ENCODE assay signal across 9 cellular contexts in the genomic region with DNA sequence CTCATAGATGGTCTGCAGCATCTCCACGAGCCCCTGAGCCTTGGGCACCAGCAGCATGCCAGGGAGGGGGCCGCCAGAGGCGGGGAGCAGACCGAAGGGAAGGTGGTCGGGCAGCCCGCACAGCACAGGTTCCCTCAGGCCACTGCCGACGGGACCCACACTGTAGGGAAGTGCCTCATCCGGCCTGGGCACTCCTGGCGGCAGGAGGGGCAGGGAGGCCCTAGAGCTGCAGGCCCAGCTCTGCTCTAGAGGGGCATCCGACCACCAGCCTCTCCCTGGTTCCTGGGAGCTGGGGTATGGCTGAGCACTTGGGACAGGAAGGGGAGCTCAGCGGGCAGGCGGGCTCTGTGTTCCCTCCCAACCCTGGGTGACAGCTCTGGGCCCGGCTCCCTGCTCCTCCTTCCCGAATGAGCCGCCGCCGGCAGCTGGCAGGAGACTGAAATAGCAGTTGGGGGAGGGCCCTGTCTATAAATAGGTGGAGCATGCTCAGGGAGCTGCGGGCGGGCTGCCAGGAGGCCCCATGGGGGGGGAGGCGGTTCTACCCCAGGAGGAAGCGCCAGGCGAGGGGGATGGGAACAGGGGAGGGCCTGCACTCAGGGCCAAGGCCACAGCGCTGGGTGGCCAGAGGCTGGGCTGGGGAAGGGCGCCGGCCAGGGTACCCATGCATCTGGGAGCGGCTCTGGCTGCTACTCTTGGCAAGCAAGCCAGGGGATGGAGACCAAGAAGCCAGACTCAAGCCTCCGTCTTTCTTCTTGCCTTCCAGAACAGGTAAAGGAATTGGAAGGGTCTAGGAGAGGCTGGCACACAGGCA. TPM values are rescaled to one million over a fixed set of nuclear protein-coding genes. Genes with fewer than 3 reads are reported as not detected.
A peak's percentile ranks its signal among the peaks of the same experiment; 100 is the strongest.
DNase-seq lines count a peak whose midpoint lies in the region; ATAC-seq and TF ChIP-seq lines count a peak whose summit lies in the region.
"Had no signal": no experiment of that assay in that cellular context is flagged by ENCODE, and none has a peak within 500 bp of the region (broad histone marks: within the 10 kb centered on the region; RNA-seq: fewer than 3 reads in every experiment).

No MANE protein-coding gene starts in this region.

- WGBS in body of pancreas, 2 donors, result 2 to 5% methylated on average over 14 to 28 of the region's 28 CpGs

- peaks cover 59% of the 10 kb centered on the region for H3K4me1 ChIP-seq in body of pancreas
- peaks cover 21% of the 10 kb centered on the region for H3K4me1 ChIP-seq in iPS-15b (ENCODE audit: control insufficient read depth, insufficient read depth, low read length)

- H3K27me3 Mint-ChIP-seq in CD4-positive, alpha-beta T cell, result no peaks in the 10 kb centered on the region
- H3K27me3 Mint-ChIP-seq in T-cell, result no peaks in the 10 kb centered on the region

- peak; percentile 70 for ATAC-seq in CD4-positive, alpha-beta T cell (ENCODE audit: poor library complexity)
- ATAC-seq in GM21786 (IDR thresholded peaks at IDR 0.05; ENCODE audit: unreplicated experiment), result peak; percentile 76
- peak; percentile 68 to 80 (median 74) for ATAC-seq in T-cell (replicated peaks in 1 of 4)
- peak; percentile 89 for ATAC-seq in body of pancreas
- no peak for ATAC-seq in HG03460 (IDR thresholded peaks at IDR 0.05; ENCODE audit: unreplicated experiment)

- H3K27ac Mint-ChIP-seq in CD4-positive, alpha-beta T cell, result no peak overlapping the region
- H3K27ac Mint-ChIP-seq in T-cell, result no peak overlapping the region
- H3K27ac Mint-ChIP-seq: T-helper 1 cell treated with Interleukin-12 subunit alpha and Interleukin-12 subunit beta and Interleukin-4 antibody, amounts not matched to agents 30 μg/mL and 1 μg/mL, for 36 hours had no signal

- H3K4me1 Mint-ChIP-seq in CD4-positive, alpha-beta T cell (ENCODE audit: low read depth), result peaks cover 31% of the 10 kb centered on the region
- H3K4me1 Mint-ChIP-seq in T-cell, result peaks cover 34 to 46% (median 40%) of the 10 kb centered on the region in 3 donors

- no peaks in the 10 kb centered on the region for H3K9me3 ChIP-seq in CD4-positive, alpha-beta T cell (ENCODE audit: control insufficient read depth, low read length)
- H3K9me3 ChIP-seq in body of pancreas, result no peaks in the 10 kb centered on the region
- H3K9me3 ChIP-seq in iPS-15b (ENCODE audit: control insufficient read depth, insufficient read depth, low read length), result no peaks in the 10 kb centered on the region

- no peaks in the 10 kb centered on the region for H3K9me3 Mint-ChIP-seq in CD4-positive, alpha-beta T cell
- H3K9me3 Mint-ChIP-seq in T-cell, result no peaks in the 10 kb centered on the region
- H3K9me3 Mint-ChIP-seq: T-helper 1 cell treated with Interleukin-12 subunit alpha and Interleukin-12 subunit beta and Interleukin-4 antibody, amounts not matched to agents 30 μg/mL and 1 μg/mL, for 36 hours had no signal

- no peak overlapping the region for H3K4me3 Mint-ChIP-seq in CD4-positive, alpha-beta T cell
- H3K4me3 Mint-ChIP-seq in T-cell, result peak overlapping the region in 1 of 3 donors; percentile 68
- H3K4me3 Mint-ChIP-seq: T-helper 1 cell treated with Interleukin-12 subunit alpha and Interleukin-12 subunit beta and Interleukin-4 antibody, amounts not matched to agents 30 μg/mL and 1 μg/mL, for 36 hours had no signal

- H3K4me3 ChIP-seq in body of pancreas (no peak overlapping the region), iPS-15b (ENCODE audit: low read depth, low read length) (peak overlapping the region; percentile 52), skeletal muscle cell (ENCODE audit: low read depth, low read length) (peak overlapping the region; percentile 36)

- H3K36me3 Mint-ChIP-seq in CD4-positive, alpha-beta T cell (ENCODE audit: low read depth), result peaks cover 11% of the 10 kb centered on the region
- peaks cover 7% of the 10 kb centered on the region for H3K36me3 Mint-ChIP-seq in T-cell

- CTCF ChIA-PET in CD4-positive, alpha-beta T cell (lab: Charles Lee), result no interaction called here
- CTCF ChIA-PET in T-cell (lab: Charles Lee), result interaction anchor here in 1 of 2 donors (0.5 kb wide), 1 partner anchor 32 kb away, joined by 3 read pairs; no protein-coding TSS in a partner anchor

- peak in 2 of 3 donors; percentile 47 to 58 for TF ChIP-seq POLR2A in body of pancreas (IDR thresholded peaks at IDR 0.05)

- POLR2A ChIA-PET in CD4-positive, alpha-beta T cell (lab: Charles Lee), result interaction anchor here (3.4 kb wide), 1 partner anchor 12 kb away, joined by 23 read pairs; a partner anchor contains a TSS
- POLR2A ChIA-PET in T-cell (lab: Charles Lee), result interaction anchor here in 1 of 2 donors (0.6 kb wide), 1 partner anchor 12 kb away, joined by 3 read pairs; no protein-coding TSS in a partner anchor

- intact Hi-C loops in CD4-positive, alpha-beta T cell (cut with DNase I, micrococcal nuclease), result no loop called here
- intact Hi-C loops in body of pancreas (cut with DNase I), result no loop called here

- no peaks in the 10 kb centered on the region for H3K27me3 ChIP-seq in CD4-positive, alpha-beta T cell (ENCODE audit: control insufficient read depth, insufficient read depth, low read length)
- H3K27me3 ChIP-seq in body of pancreas, result no peaks in the 10 kb centered on the region
- H3K27me3 ChIP-seq in iPS-15b (ENCODE audit: control insufficient read depth, insufficient read depth, low read length), result no peaks in the 10 kb centered on the region

- no peak overlapping the region for H3K27ac ChIP-seq in CD4-positive, alpha-beta T cell (ENCODE audit: low read depth, low read length)
- peak overlapping the region; percentile 70 to 81 (median 80) for H3K27ac ChIP-seq in body of pancreas

- no peak for TF ChIP-seq CTCF in CD4-positive, alpha-beta T cell (IDR thresholded peaks at IDR 0.05)
- TF ChIP-seq CTCF in body of pancreas (IDR thresholded peaks at IDR 0.05), result peak in 1 of 7 experiments; percentile 5

- DNase-seq in CD4-positive, alpha-beta T cell, result peak; percentile 35 to 72 (median 50)
- DNase-seq in NCI-H1436 (lab: John Stamatoyannopoulos, UW), result peak; percentile 95
- DNase-seq in T-cell, result peak; percentile 15 to 75 (median 53)
- peak; percentile 96 to 98 (median 97) for DNase-seq in body of pancreas
- peak; percentile 76 for DNase-seq in skeletal muscle cell (ENCODE audit: low read depth)

- H3K36me3 ChIP-seq in body of pancreas (replicated peaks in 1 of 2; ENCODE audit: insufficient read depth in 1 of 2, low read depth in 2 of 2), result no peaks in the 10 kb centered on the region
- H3K36me3 ChIP-seq in iPS-15b (ENCODE audit: control insufficient read depth, insufficient read depth, low read length), result peaks cover 14% of the 10 kb centered on the region

- no peak overlapping the region for H3K9ac ChIP-seq in iPS-15b (ENCODE audit: low read depth, low read length)

RNA-seq across cellular contexts. Expression of a gene that starts 12.4 kb away (rescaled TPM):
- total RNA-seq in CD4-positive, alpha-beta T cell, result 10 to 100 TPM; 92.0 to 92.5 TPM
- total RNA-seq in T-cell (10 to 100 TPM; 68.6 to 81.4 (median 72.8) TPM), body of pancreas (10 to 100 TPM; 25.4 to 45.7 TPM)

RNA-seq across cellular contexts. Expression of a gene that starts 30.7 kb away (rescaled TPM):
- 1 to 10 TPM; 1.6 TPM for total RNA-seq in CD4-positive, alpha-beta T cell
- total RNA-seq in T-cell (1 to 10 TPM in 4 of 5 donors, under 1 TPM in 1; 0.73 to 3.4 (median 1.1) TPM), body of pancreas (under 1 TPM; 0.26 to 0.99 TPM)

RNA-seq across cellular contexts. Expression of a gene that starts 40.5 kb away (rescaled TPM):
- 1 to 10 TPM; 5.6 to 5.8 TPM for total RNA-seq in CD4-positive, alpha-beta T cell
- total RNA-seq in T-cell (10 to 100 TPM in 4 of 5 donors, 1 to 10 TPM in 1; 9.4 to 19.0 (median 16.2) TPM), body of pancreas (10 to 100 TPM; 11.9 to 12.9 TPM)

RNA-seq across cellular contexts. Expression of a gene that starts 44.6 kb away (rescaled TPM):
- 10 to 100 TPM; 34.6 to 36.1 TPM for total RNA-seq in CD4-positive, alpha-beta T cell
- total RNA-seq in T-cell, result 10 to 100 TPM; 29.4 to 39.0 (median 37.1) TPM
- total RNA-seq in body of pancreas, result 10 to 100 TPM; 14.8 to 19.4 TPM

RNA-seq across cellular contexts. Expression of a gene that starts 59.5 kb away (rescaled TPM):
- under 1 TPM in 1 of 2 experiments, not detected in 1; 0.11 TPM for total RNA-seq in CD4-positive, alpha-beta T cell
- total RNA-seq in T-cell, result under 1 TPM in 1 of 5 donors, not detected in 4; 0.15 TPM
- 10 to 100 TPM in 1 of 2 donors, 1 to 10 TPM in 1; 3.9 to 10.5 TPM for total RNA-seq in body of pancreas

Comparison
In these comparisons a context has a peak if more than half of its experiments do, and no peak if none do; other contexts are left out.
1. H3K4me3 ChIP-seq: peak in iPS-15b (single experiment) and skeletal muscle cell (single experiment); none in body of pancreas (0 of 2).
2. Peak in every context shown above with its lines, with median percentiles within 50 percentile points of each other: DNase-seq.